8 cellular contexts compared by ENCODE assay signal in the genomic region with DNA sequence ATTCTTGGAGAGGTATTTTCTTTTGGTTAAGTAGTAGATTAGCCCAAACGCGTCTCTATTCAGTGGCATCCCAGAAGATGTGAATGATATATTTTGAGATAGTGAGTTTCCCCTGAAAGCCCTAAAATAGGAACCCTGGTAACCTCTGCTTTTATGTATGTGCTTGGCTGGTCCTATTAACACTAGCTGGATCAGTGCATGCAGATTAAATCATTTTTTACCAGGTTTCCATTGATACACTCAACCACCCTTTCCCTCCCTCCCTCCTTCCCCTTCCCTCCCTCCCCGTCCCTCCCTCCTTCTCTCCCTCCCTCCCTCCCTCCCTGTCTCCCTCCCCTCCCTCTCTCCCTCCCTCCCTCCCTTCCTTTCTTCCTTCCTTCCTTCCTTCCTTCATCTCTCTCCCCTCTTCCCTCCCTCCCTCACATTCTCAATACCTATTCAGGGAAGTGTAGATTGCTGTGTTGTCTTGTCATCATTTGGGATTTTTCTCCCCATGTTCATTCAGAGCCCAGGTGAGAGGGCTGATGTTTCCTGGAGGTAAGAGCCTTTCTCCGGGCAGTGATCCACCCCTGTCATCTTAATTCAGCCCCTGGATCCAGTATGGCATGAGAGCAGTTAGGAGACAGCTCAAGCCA.
"Had no signal": no experiment of that assay in that cellular context is flagged by ENCODE, and none has a peak within 500 bp of the region (broad histone marks: within the 10 kb centered on the region; RNA-seq: fewer than 3 reads in every experiment).

No MANE protein-coding gene starts in this region.

- ATAC-seq: GM12878 had no signal

- H3K4me3 ChIP-seq: GM12878 had no signal

- FAIRE-seq: G401.6, GM12878, GM12891, GM12892, GM18507, GM19239 had no signal

- DNase-seq: GDM1, GF-D8 had no signal
